ENCODE assay signal across 29 cellular contexts in the genomic region with DNA sequence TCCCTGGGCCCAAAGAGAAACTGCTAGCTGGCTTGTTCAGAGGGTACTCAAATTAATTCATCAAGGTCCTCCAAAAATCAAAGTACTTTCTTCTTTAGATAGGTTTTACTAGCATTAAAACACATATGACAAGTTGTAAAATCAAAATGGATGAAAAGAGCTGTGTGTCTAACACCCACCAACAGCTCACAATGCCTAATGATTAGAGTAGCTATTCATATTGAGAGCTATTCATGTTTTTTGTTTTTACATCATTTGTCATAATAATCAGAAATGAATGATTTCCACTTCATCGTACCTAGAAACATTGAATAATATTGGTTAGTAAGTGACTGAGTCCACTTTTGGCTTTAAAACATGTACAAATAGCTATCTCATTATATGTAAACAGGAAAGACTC.
"Had no signal": no experiment of that assay in that cellular context is flagged by ENCODE, and none has a peak within 500 bp of the region (broad histone marks: within the 10 kb centered on the region; RNA-seq: fewer than 3 reads in every experiment).

No MANE protein-coding gene starts in this region.

- H3K4me1 Mint-ChIP-seq: natural killer cell; nephron; stimulated activated memory B cell treated with anti-CD40 and anti-IgM and Interleukin-4, amounts not matched to agents 10 μg/mL and 1 μg/mL and 100 μg/mL, for 72 hours; stimulated activated naive CD8-positive, alpha-beta T cell treated with anti-CD3 and anti-CD28 coated beads, Interleukin-15, amount 100 ng/mL, for 72 hours had no signal

- H3K79me2 ChIP-seq: parathyroid adenoma had no signal

- H3K27ac Mint-ChIP-seq: natural killer cell; nephron; neural progenitor cell; progenitor cell of endocrine pancreas; stimulated activated memory B cell treated with anti-CD40 and anti-IgM and Interleukin-4, amounts not matched to agents 10 μg/mL and 1 μg/mL and 100 μg/mL, for 72 hours; stimulated activated naive CD8-positive, alpha-beta T cell treated with anti-CD3 and anti-CD28 coated beads, Interleukin-15, amount 100 ng/mL, for 72 hours; type B pancreatic cell had no signal

- H3K4me2 ChIP-seq: neural progenitor cell had no signal

- DNase-seq: natural killer cell; occipital lobe; ovary; posterior cingulate gyrus; psoas muscle; right cardiac atrium; right lobe of liver; sigmoid colon; small intestine; stimulated activated CD4-positive, alpha-beta T cell treated with anti-CD3 and anti-CD28 coated beads, Interleukin-15, amount 100 ng/mL, for 24 hours; stimulated activated CD4-positive, alpha-beta T cell treated with anti-CD3 and anti-CD28 coated beads, Interleukin-2, amount 100 ng/mL, for 24 hours; stimulated activated CD4-positive, alpha-beta T cell treated with anti-CD3 and anti-CD28 coated beads, Interleukin-2, amount 100 ng/mL, for 48 hours; stimulated activated CD4-positive, alpha-beta T cell treated with anti-CD3 and anti-CD28 coated beads, Interleukin-4, amount 100 ng/mL, for 24 hours; stimulated activated naive CD4-positive, alpha-beta T cell; stimulated activated naive CD8-positive, alpha-beta T cell treated with anti-CD3 and anti-CD28 coated beads, Interleukin-15, amount 100 ng/mL, for 72 hours; stimulated activated naive CD8-positive, alpha-beta T cell treated with anti-CD3 and anti-CD28 coated beads, Interleukin-15, Interleukin-2, amounts not matched to agents 100 U/mL and 50 U/mL, for 24 hours; substantia nigra; testis; tibial artery; transverse colon; upper lobe of right lung; uterus had no signal

- FAIRE-seq: small intestine had no signal

- H3K27me3 Mint-ChIP-seq: progenitor cell of endocrine pancreas; stimulated activated memory B cell treated with anti-CD40 and anti-IgM and Interleukin-4, amounts not matched to agents 10 μg/mL and 1 μg/mL and 100 μg/mL, for 72 hours; stimulated activated naive CD8-positive, alpha-beta T cell treated with anti-CD3 and anti-CD28 coated beads, Interleukin-15, amount 100 ng/mL, for 72 hours; type B pancreatic cell had no signal

- H3K4me1 ChIP-seq: parathyroid adenoma, psoas muscle, right lobe of liver, sigmoid colon, suprapubic skin, testis, tibial artery, transverse colon, upper lobe of right lung, uterus had no signal

- H3K36me3 ChIP-seq: neural progenitor cell, ovary, right lobe of liver, sigmoid colon, suprapubic skin, tibial artery, transverse colon, upper lobe of right lung, uterus had no signal

- H3K9ac ChIP-seq: neural progenitor cell, parathyroid adenoma had no signal

- H3K4me3 ChIP-seq: neural progenitor cell, ovary, psoas muscle, right lobe of liver, sigmoid colon, suprapubic skin, testis, tibial artery, transverse colon, upper lobe of right lung, uterus had no signal

- H2AFZ ChIP-seq: neural progenitor cell, parathyroid adenoma had no signal

- H3K27ac ChIP-seq: neural progenitor cell, ovary, parathyroid adenoma, psoas muscle, right lobe of liver, sigmoid colon, suprapubic skin, testis, tibial artery, transverse colon, upper lobe of right lung, uterus had no signal

- ATAC-seq: natural killer cell; psoas muscle; right cardiac atrium; right lobe of liver; stimulated activated memory B cell treated with anti-CD40 and anti-IgM and Interleukin-4, amounts not matched to agents 10 μg/mL and 1 μg/mL and 100 μg/mL, for 72 hours; stimulated activated naive CD8-positive, alpha-beta T cell treated with anti-CD3 and anti-CD28 coated beads, Interleukin-15, amount 100 ng/mL, for 72 hours; stimulated activated naive CD8-positive, alpha-beta T cell treated with anti-CD3 and anti-CD28 coated beads, Interleukin-15, Interleukin-2, amounts not matched to agents 100 U/mL and 50 U/mL, for 24 hours; upper lobe of right lung had no signal

- H3K9me3 ChIP-seq: ovary, psoas muscle, right lobe of liver, sigmoid colon, suprapubic skin, testis, tibial artery, transverse colon, upper lobe of right lung, uterus had no signal

- H3K9me3 Mint-ChIP-seq: natural killer cell; nephron; neural progenitor cell; stimulated activated memory B cell treated with anti-CD40 and anti-IgM and Interleukin-4, amounts not matched to agents 10 μg/mL and 1 μg/mL and 100 μg/mL, for 72 hours; stimulated activated naive CD8-positive, alpha-beta T cell treated with anti-CD3 and anti-CD28 coated beads, Interleukin-15, amount 100 ng/mL, for 72 hours; type B pancreatic cell had no signal

- H3K27me3 ChIP-seq: neural progenitor cell, ovary, right lobe of liver, sigmoid colon, suprapubic skin, testis, tibial artery, transverse colon, upper lobe of right lung, uterus had no signal

- H3K4me3 Mint-ChIP-seq: natural killer cell; nephron; neural progenitor cell; stimulated activated memory B cell treated with anti-CD40 and anti-IgM and Interleukin-4, amounts not matched to agents 10 μg/mL and 1 μg/mL and 100 μg/mL, for 72 hours; stimulated activated naive CD8-positive, alpha-beta T cell treated with anti-CD3 and anti-CD28 coated beads, Interleukin-15, amount 100 ng/mL, for 72 hours; type B pancreatic cell had no signal

- H3K36me3 Mint-ChIP-seq: natural killer cell, neural progenitor cell, type B pancreatic cell had no signal
